10 cellular contexts compared by ENCODE assay signal in the genomic region with DNA sequence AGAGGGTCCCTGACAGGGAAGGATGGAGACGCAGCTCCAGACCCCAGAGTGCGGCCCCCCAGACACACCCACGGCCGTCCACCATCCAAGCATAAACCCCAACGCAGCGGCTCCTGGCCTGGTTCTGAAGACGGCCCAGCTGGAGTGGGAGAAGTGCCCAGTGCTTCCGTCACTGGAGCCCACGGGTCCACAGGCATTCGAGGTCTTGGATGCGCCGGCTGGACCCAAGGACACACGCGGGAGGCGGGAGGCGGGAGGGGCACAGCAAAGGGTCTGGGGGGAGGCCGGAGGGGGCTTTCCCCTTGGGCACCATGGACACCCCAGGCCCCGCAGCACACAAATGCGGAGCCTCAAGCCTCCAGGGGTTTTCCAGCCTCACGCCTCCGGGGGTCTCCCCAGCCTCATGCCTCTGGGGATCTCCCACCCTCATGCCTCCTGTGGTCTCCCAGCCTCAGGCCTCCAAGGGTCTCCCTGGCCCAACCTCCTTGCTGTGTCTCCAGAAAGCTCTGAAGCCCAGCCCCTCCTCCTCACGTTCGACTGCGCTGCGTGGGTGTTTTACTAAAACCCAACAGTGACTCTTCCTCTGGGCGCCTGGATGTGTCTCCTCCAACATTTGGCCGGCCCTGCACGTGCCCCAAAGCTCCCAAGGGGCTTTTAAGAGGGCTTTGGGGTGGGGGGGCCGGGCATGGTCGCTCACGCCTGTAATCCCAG. TPM values are rescaled to one million over a fixed set of nuclear protein-coding genes. Genes with fewer than 3 reads are reported as not detected.
A peak's percentile ranks its signal among the peaks of the same experiment; 100 is the strongest.
DNase-seq lines count a peak whose midpoint lies in the region; ATAC-seq and TF ChIP-seq lines count a peak whose summit lies in the region.
"Had no signal": no experiment of that assay in that cellular context is flagged by ENCODE, and none has a peak within 500 bp of the region (broad histone marks: within the 10 kb centered on the region; RNA-seq: fewer than 3 reads in every experiment).

No MANE protein-coding gene starts in this region.

- H3K27me3 Mint-ChIP-seq in nephron progenitor cell (ENCODE audit: low read depth, poor library complexity), result peaks cover 8% of the 10 kb centered on the region
- no peaks in the 10 kb centered on the region for H3K27me3 Mint-ChIP-seq in chondrocyte (ENCODE audit: low read depth)
- H3K27me3 Mint-ChIP-seq: brain had no signal

- H3K4me1 Mint-ChIP-seq in nephron progenitor cell, result peaks cover 15% of the 10 kb centered on the region
- peaks cover 15% of the 10 kb centered on the region for H3K4me1 Mint-ChIP-seq in chondrocyte (ENCODE audit: low read depth)

- H3K4me3 Mint-ChIP-seq in nephron progenitor cell, result peak overlapping the region; percentile 60
- H3K4me3 Mint-ChIP-seq in chondrocyte (ENCODE audit: unreplicated experiment), result no peak overlapping the region

- BruUV-seq in A673 (replicated peaks; lab: Mats Ljungman, UMichigan), result no TSS peak

- CTCF ChIA-PET in A673 (lab: Charles Lee), result interaction anchor here (0.6 kb wide), 1 partner anchor 372 kb away, joined by 6 read pairs; no protein-coding TSS in a partner anchor

- no peak for TF ChIP-seq POLR2A in NB4 (IDR thresholded peaks at IDR 0.05; ENCODE audit: extremely low read depth, insufficient read length)

- H3K27ac Mint-ChIP-seq in nephron progenitor cell, result peak overlapping the region; percentile 25
- H3K27ac Mint-ChIP-seq in chondrocyte (ENCODE audit: unreplicated experiment), result no peak overlapping the region
- H3K27ac Mint-ChIP-seq: brain; naive thymus-derived CD8-positive, alpha-beta T cell had no signal

- H3K36me3 Mint-ChIP-seq in nephron progenitor cell (ENCODE audit: low read depth), result peaks cover under 1% of the 10 kb centered on the region
- H3K36me3 Mint-ChIP-seq in chondrocyte (ENCODE audit: low read depth), result no peaks in the 10 kb centered on the region

- no peaks in the 10 kb centered on the region for H3K27me3 ChIP-seq in A673 (replicated peaks; ENCODE audit: insufficient read depth, low read depth, low read length, poor library complexity)

- intact Hi-C loops in A673 (cut with micrococcal nuclease; ENCODE audit: unreplicated experiment), result loop anchor here (2.0 kb wide), 1 partner anchor 113 kb away; no protein-coding TSS in a partner anchor

- POLR2A ChIA-PET in A673 (lab: Charles Lee; ENCODE audit: low non-redundant PET), result no interaction called here

- DNase-seq in A673 (ENCODE audit: low spot score) (peak; percentile 57), NB4 (ENCODE audit: low read depth) (peak; percentile 54), nephron progenitor cell (no peak), chondrocyte (ENCODE audit: low spot score) (no peak), SW 1271 (lab: John Stamatoyannopoulos, UW) (no peak)

- H3K27ac ChIP-seq in A673 (ENCODE audit: low read depth, low read length, poor library complexity, severe bottlenecking), result no peak overlapping the region

- H3K9me3 ChIP-seq in A673 (ENCODE audit: low read depth, low read length, poor library complexity, severe bottlenecking), result no peaks in the 10 kb centered on the region

- ATAC-seq in esophagus mucosa (peak; percentile 3), GM21576 (IDR thresholded peaks at IDR 0.05; ENCODE audit: unreplicated experiment) (no peak), GM18520 (IDR thresholded peaks at IDR 0.05; ENCODE audit: unreplicated experiment) (no peak)

- H3K4me3 ChIP-seq in A673 (ENCODE audit: low read depth, low read length, poor library complexity, severe bottlenecking) (peak overlapping the region; percentile 43), NB4 (ENCODE audit: low read depth, low read length) (no peak overlapping the region)

- TF ChIP-seq CTCF in A673 (conservative IDR thresholded peaks at IDR 0.05; ENCODE audit: low read depth, low read length) (no peak), NB4 (IDR thresholded peaks at IDR 0.05; ENCODE audit: low read depth, low read length) (no peak), nephron progenitor cell (IDR thresholded peaks at IDR 0.05) (no peak), chondrocyte (IDR thresholded peaks at IDR 0.05) (no peak)

- peaks cover 27% of the 10 kb centered on the region for H3K4me1 ChIP-seq in A673 (ENCODE audit: insufficient read depth, low read length, poor library complexity, severe bottlenecking)

- H3K36me3 ChIP-seq in A673 (ENCODE audit: insufficient read depth, low read length, poor library complexity, severe bottlenecking), result no peaks in the 10 kb centered on the region

- H3K9me3 Mint-ChIP-seq in nephron progenitor cell (peaks cover under 1% of the 10 kb centered on the region), chondrocyte (ENCODE audit: low read depth) (no peaks in the 10 kb centered on the region)
- H3K9me3 Mint-ChIP-seq: brain; naive thymus-derived CD8-positive, alpha-beta T cell had no signal

RNA-seq across cellular contexts. Expression of gene EXD3, which starts 15.2 kb away (rescaled TPM):
- 6.3 and 9.4 TPM in 2 replicates for total RNA-seq in A673 (2021)
- 8.1 TPM for total RNA-seq in esophagus mucosa
- 10.7 to 15.7 TPM (median 11.6 TPM) in 3 replicates for total RNA-seq in chondrocyte

RNA-seq across cellular contexts. Expression of gene NOXA1, which starts 15.4 kb away (rescaled TPM):
- total RNA-seq in A673 (2021), result 0.28 and 0.79 TPM in 2 replicates
- 5.5 TPM for total RNA-seq in esophagus mucosa
- total RNA-seq in chondrocyte, result 0.97 to 2.5 TPM (median 2.0 TPM) in 3 replicates

RNA-seq across cellular contexts. Expression of gene ENTPD8, which starts 33.4 kb away (rescaled TPM):
- total RNA-seq in A673 (2021) (not detected in 2 replicates), esophagus mucosa (not detected), chondrocyte (0.10 TPM in 1 of 3 replicates, not detected in the others)
- total RNA-seq: naive thymus-derived CD8-positive, alpha-beta T cell had no signal

RNA-seq across cellular contexts. Expression of gene NSMF, which starts 51.4 kb away (rescaled TPM):
- 52.7 and 54.9 TPM in 2 replicates for total RNA-seq in A673 (2021)
- total RNA-seq in esophagus mucosa, result 13.9 TPM
- total RNA-seq in chondrocyte, result 81.5 to 86.8 TPM (median 86.1 TPM) in 3 replicates

Comparison
In these comparisons a context has a peak if more than half of its experiments do, and no peak if none do; other contexts are left out.
1. DNase-seq: peak in A673 (single experiment) and NB4 (single experiment); none in nephron progenitor cell (single experiment), chondrocyte (single experiment) and SW 1271 (0 of 2).